ENCODE assay signal across 30 cellular contexts in genomic region chr5:140982083-140982716, GRCh38. TPM values are rescaled to one million over a fixed set of nuclear protein-coding genes. Genes with fewer than 3 reads are reported as not detected.
"Had no signal": no experiment of that assay in that cellular context is flagged by ENCODE, and none has a peak within 500 bp of the region (broad histone marks: within the 10 kb centered on the region; RNA-seq: fewer than 3 reads in every experiment).

No MANE protein-coding gene starts in this region.

- H3K9ac ChIP-seq: parathyroid adenoma had no signal

- ATAC-seq: naive thymus-derived CD8-positive, alpha-beta T cell; natural killer cell treated with Interleukin-12 subunit alpha and Interleukin-12 subunit beta and Interleukin-15 and Interleukin-18, amount 100 ng/mL, for 72 hours; psoas muscle; right cardiac atrium; right lobe of liver; stimulated activated memory B cell treated with anti-CD40 and anti-IgM and Interleukin-4, amounts not matched to agents 10 μg/mL and 1 μg/mL and 100 μg/mL, for 72 hours; stimulated activated naive CD8-positive, alpha-beta T cell treated with anti-CD3 and anti-CD28 coated beads, Interleukin-15, amount 100 ng/mL, for 72 hours; stimulated activated naive CD8-positive, alpha-beta T cell treated with anti-CD3 and anti-CD28 coated beads, Interleukin-15, Interleukin-2, amounts not matched to agents 100 U/mL and 50 U/mL, for 24 hours; upper lobe of right lung had no signal

- H3K27me3 ChIP-seq: neutrophil, ovary, right lobe of liver, sigmoid colon, suprapubic skin, testis, tibial artery, transverse colon, upper lobe of right lung, uterus had no signal

- H3K36me3 ChIP-seq: neutrophil, ovary, right lobe of liver, sigmoid colon, spleen, suprapubic skin, tibial artery, transverse colon, upper lobe of right lung, uterus had no signal

- H3K4me1 ChIP-seq: psoas muscle, right lobe of liver, sigmoid colon, suprapubic skin, tibial artery, transverse colon, uterus had no signal

- H3K4me3 ChIP-seq: ovary, psoas muscle, right lobe of liver, sigmoid colon, spleen, suprapubic skin, testis, tibial artery, transverse colon, upper lobe of right lung, uterus had no signal

- H3K9me3 ChIP-seq: neutrophil, ovary, psoas muscle, right lobe of liver, sigmoid colon, spleen, suprapubic skin, testis, tibial artery, transverse colon, upper lobe of right lung, uterus had no signal

- H2AFZ ChIP-seq: parathyroid adenoma had no signal

- H3K27ac ChIP-seq: neutrophil, ovary, parathyroid adenoma, psoas muscle, right lobe of liver, sigmoid colon, spleen, suprapubic skin, testis, tibial artery, transverse colon, upper lobe of right lung, uterus had no signal

- FAIRE-seq: small intestine had no signal

- DNase-seq: naive thymus-derived CD8-positive, alpha-beta T cell; nephron progenitor cell; nucleus accumbens; ovary; posterior cingulate gyrus; psoas muscle; right cardiac atrium; right lobe of liver; sigmoid colon; small intestine; spleen; stimulated activated CD4-positive, alpha-beta T cell treated with anti-CD3 and anti-CD28 coated beads, Interleukin-12 subunit alpha, Interleukin-12 subunit beta, amount 100 ng/mL, for 4 hours; stimulated activated CD4-positive, alpha-beta T cell treated with anti-CD3 and anti-CD28 coated beads, Interleukin-1b, Interleukin-23, amount 100 ng/mL, for 48 hours; stimulated activated CD4-positive, alpha-beta T cell treated with anti-CD3 and anti-CD28 coated beads, Interleukin-4, amount 100 ng/mL, for 1 hour; stimulated activated CD4-positive, alpha-beta T cell treated with anti-CD3 and anti-CD28 coated beads, Interleukin-4, amount 100 ng/mL, for 4 hours; stimulated activated CD8-positive, alpha-beta memory T cell treated with anti-CD3 and anti-CD28 coated beads, Interleukin-4, amount 100 ng/mL, for 48 hours; stimulated activated naive CD4-positive, alpha-beta T cell; stimulated activated naive CD8-positive, alpha-beta T cell treated with anti-CD3 and anti-CD28 coated beads, Interleukin-15, amount 100 ng/mL, for 72 hours; stimulated activated naive CD8-positive, alpha-beta T cell treated with anti-CD3 and anti-CD28 coated beads, Interleukin-15, Interleukin-2, amounts not matched to agents 100 U/mL and 50 U/mL, for 24 hours; substantia nigra; testis; tibial artery; transverse colon; upper lobe of right lung; uterus had no signal

RNA-seq across cellular contexts. Expression of gene PCDHAC2, which starts 15.9 kb away (rescaled TPM):
- total RNA-seq: naive thymus-derived CD8-positive, alpha-beta T cell; natural killer cell treated with Interleukin-12 subunit alpha and Interleukin-12 subunit beta and Interleukin-15 and Interleukin-18, amount 100 ng/mL, for 72 hours had no signal
- polyA plus RNA-seq: naive thymus-derived CD8-positive, alpha-beta T cell had no signal

RNA-seq across cellular contexts. Expression of gene PCDHAC1, which starts 56.1 kb away (rescaled TPM):
- total RNA-seq: naive thymus-derived CD8-positive, alpha-beta T cell; natural killer cell treated with Interleukin-12 subunit alpha and Interleukin-12 subunit beta and Interleukin-15 and Interleukin-18, amount 100 ng/mL, for 72 hours had no signal
- polyA plus RNA-seq: naive thymus-derived CD8-positive, alpha-beta T cell; right cardiac atrium had no signal
